Comparison of ENCODE assay signal across 9 cellular contexts in genomic region chr1:66371233-66372005, GRCh38.
A peak's percentile ranks its signal among the peaks of the same experiment; 100 is the strongest.
DNase-seq lines count a peak whose midpoint lies in the region; FAIRE-seq and TF ChIP-seq lines count a peak whose summit lies in the region.
"Had no signal": no experiment of that assay in that cellular context is flagged by ENCODE, and none has a peak within 500 bp of the region (broad histone marks: within the 10 kb centered on the region; RNA-seq: fewer than 3 reads in every experiment).

No MANE protein-coding gene starts in this region.

- H3K79me2 ChIP-seq in endothelial cell of umbilical vein (ENCODE audit: control insufficient read depth, insufficient read depth, low read length): peaks cover 16% of the 10 kb centered on the region

- H3K9ac ChIP-seq in endothelial cell of umbilical vein (replicated peaks; ENCODE audit: extremely low read depth, insufficient read depth, low read length): peak overlapping the region; percentile 82
- no peak overlapping the region for H3K9ac ChIP-seq in skeletal muscle tissue (ENCODE audit: low read depth in 1 of 3, low read length in 3 of 3)

- peak overlapping the region in 1 of 3 experiments; percentile 29 for H3K4me3 ChIP-seq in endothelial cell of umbilical vein (replicated peaks in 1 of 3; ENCODE audit: insufficient read depth in 1 of 3, low read depth in 1 of 3, low read length in 3 of 3)
- no peak overlapping the region for H3K4me3 ChIP-seq in skeletal muscle tissue (ENCODE audit: low read length in 3 of 3)

- H2AFZ ChIP-seq in endothelial cell of umbilical vein (ENCODE audit: low read depth, low read length): no peak overlapping the region

- intact Hi-C loops in endothelial cell of umbilical vein (cut with micrococcal nuclease): loop anchor here (1.0 to 2.0 kb wide), 10 partner anchors 17 to 358 kb away; no protein-coding TSS in a partner anchor

- no peak for TF ChIP-seq CTCF in endothelial cell of umbilical vein (IDR thresholded peaks at IDR 0.05; ENCODE audit: extremely low read depth in 1 of 2, insufficient read depth in 1 of 2, low read depth in 1 of 2, low read length in 2 of 2)

- H3K27ac ChIP-seq in endothelial cell of umbilical vein (ENCODE audit: insufficient read depth, low read depth, low read length) (peak overlapping the region; percentile 99), skeletal muscle tissue (ENCODE audit: low read depth, low read length) (peak overlapping the region; percentile 8)
- H3K27ac ChIP-seq: VCaP had no signal

- H3K4me1 ChIP-seq in endothelial cell of umbilical vein (ENCODE audit: control insufficient read depth, extremely low read depth, insufficient read depth, low read length) (peaks cover 60% of the 10 kb centered on the region), skeletal muscle tissue (ENCODE audit: control insufficient read depth in 3 of 3, insufficient read depth in 3 of 3, low read length in 3 of 3) (peaks cover 18 to 21% (median 20%) of the 10 kb centered on the region in 3 donors)

- no peaks in the 10 kb centered on the region for H4K20me1 ChIP-seq in endothelial cell of umbilical vein (replicated peaks; ENCODE audit: control insufficient read depth, extremely low read depth, insufficient read depth, low read length)

- H3K36me3 ChIP-seq in endothelial cell of umbilical vein (ENCODE audit: control insufficient read depth in 2 of 2, extremely low read depth in 1 of 2, insufficient read depth in 2 of 2, low read length in 2 of 2) (peaks cover 35 to 42% of the 10 kb centered on the region in 2 experiments), skeletal muscle tissue (ENCODE audit: control insufficient read depth in 3 of 3, insufficient read depth in 3 of 3, low read length in 3 of 3) (peaks cover 36 to 64% (median 52%) of the 10 kb centered on the region in 3 donors)

- POLR2A ChIA-PET in endothelial cell of umbilical vein (lab: Charles Lee): interaction anchor here (0.7 to 1.6 kb wide), 9 partner anchors 11 to 1454 kb away, joined by 3 to 6 read pairs (median 3); no protein-coding TSS in a partner anchor

- CTCF ChIA-PET in endothelial cell of umbilical vein (lab: Charles Lee): interaction anchor here (0.7 to 3.9 kb wide), 14 partner anchors 9 to 133 kb away, joined by 3 to 35 read pairs (median 4); no protein-coding TSS in a partner anchor

- H3K27me3 ChIP-seq in endothelial cell of umbilical vein (ENCODE audit: control insufficient read depth in 2 of 2, insufficient read depth in 2 of 2, low read length in 2 of 2) (no peaks in the 10 kb centered on the region), skeletal muscle tissue (ENCODE audit: control insufficient read depth in 3 of 3, insufficient read depth in 3 of 3, low read length in 3 of 3) (no peaks in the 10 kb centered on the region)

- no peak for TF ChIP-seq POLR2A in endothelial cell of umbilical vein (IDR thresholded peaks at IDR 0.05; ENCODE audit: low read depth, low read length)

- dilution Hi-C loops in endothelial cell of umbilical vein (cut with MboI; ENCODE audit: extremely low pct_ligation_motif_present, low sequenced_read_pairs): no loop called here

- BruUV-seq in endothelial cell of umbilical vein (replicated peaks; lab: Mats Ljungman, UMichigan): no TSS peak

- DNase-seq in activated CD4-positive, alpha-beta T cell treated with anti-CD3 and anti-CD28 coated beads for 48 hours: peak; percentile 14
- DNase-seq in activated CD4-positive, alpha-beta T cell treated with anti-CD3 and anti-CD28 coated beads for 4 hours: no peak
- DNase-seq in HTR-8/SVneo (ENCODE audit: insufficient read length, low spot score) (no peak), endothelial cell of umbilical vein (ENCODE audit: low read depth, low spot score) (peak; percentile 98), HuH-7.5 (ENCODE audit: low spot score) (no peak), NCI-H1048 (lab: John Stamatoyannopoulos, UW) (no peak), NCI-H2107 (lab: John Stamatoyannopoulos, UW) (no peak)

- FAIRE-seq in HTR-8/SVneo (lab: Jason Lieb, UNC) (peak; percentile 40), endothelial cell of umbilical vein (lab: Jason Lieb, UNC) (peak; percentile 79)

- no peaks in the 10 kb centered on the region for H3K9me1 ChIP-seq in endothelial cell of umbilical vein (replicated peaks; ENCODE audit: control insufficient read depth, extremely low read depth, insufficient read depth, low read length)

- H3K9me3 ChIP-seq in endothelial cell of umbilical vein (replicated peaks; ENCODE audit: control insufficient read depth, insufficient read depth, low read length) (no peaks in the 10 kb centered on the region), skeletal muscle tissue (ENCODE audit: control insufficient read depth in 3 of 3, low read length in 3 of 3) (no peaks in the 10 kb centered on the region)

- H3K4me2 ChIP-seq in endothelial cell of umbilical vein (ENCODE audit: insufficient read depth, low read length): peak overlapping the region; percentile 80

TF ChIP-seq in endothelial cell of umbilical vein, 7 proteins besides CTCF, POLR2A, EP300 and RAD21:
- TF ChIP-seq JUN (IDR thresholded peaks at IDR 0.05; ENCODE audit: borderline replicate concordance, insufficient read depth, insufficient read length, low read depth) (peak; percentile 60), GATA2 (IDR thresholded peaks at IDR 0.05; ENCODE audit: insufficient read depth, insufficient read length, low read depth, low read length) (peak; percentile 92), MAX (IDR thresholded peaks at IDR 0.05; ENCODE audit: insufficient read depth, insufficient read length) (no peak), EZH2 (IDR thresholded peaks at IDR 0.05; ENCODE audit: borderline replicate concordance, low read depth, low read length, severe bottlenecking) (no peak), POLR2AphosphoS5 (IDR thresholded peaks at IDR 0.05; ENCODE audit: insufficient read depth, low read depth, low read length) (peak; percentile 86), MYC (IDR thresholded peaks at IDR 0.05; ENCODE audit: low read depth, low read length) (peak; percentile 67), FOS (IDR thresholded peaks at IDR 0.05; ENCODE audit: borderline replicate concordance, insufficient read depth, low read length) (peak; percentile 38)

Comparison
In these comparisons a context has a peak if more than half of its experiments do, and no peak if none do; other contexts are left out.
1. DNase-seq: peak in activated CD4-positive, alpha-beta T cell treated with anti-CD3 and anti-CD28 coated beads for 48 hours (single experiment) and endothelial cell of umbilical vein (single experiment); none in activated CD4-positive, alpha-beta T cell treated with anti-CD3 and anti-CD28 coated beads for 4 hours (0 of 2), HTR-8/SVneo (single experiment), HuH-7.5 (single experiment), NCI-H1048 (single experiment) and NCI-H2107 (single experiment).